23 cellular contexts compared by ENCODE assay signal in genomic region chr6:151483968-151484367, GRCh38. TPM values are rescaled to one million over a fixed set of nuclear protein-coding genes. Genes with fewer than 3 reads are reported as not detected.
DNase-seq lines count a peak whose midpoint lies in the region; ATAC-seq, FAIRE-seq and TF ChIP-seq lines count a peak whose summit lies in the region.
"Had no signal": no experiment of that assay in that cellular context is flagged by ENCODE, and none has a peak within 500 bp of the region (broad histone marks: within the 10 kb centered on the region; RNA-seq: fewer than 3 reads in every experiment).

No MANE protein-coding gene starts in this region.

- H4K5ac ChIP-seq in IMR-90 (ENCODE audit: low read depth, low read length), result no peak overlapping the region

- no peak overlapping the region for H2AK5ac ChIP-seq in IMR-90 (ENCODE audit: low read depth, low read length)

- H3K36me3 ChIP-seq in IMR-90 (ENCODE audit: control insufficient read depth, insufficient read depth, low read length), result no peaks in the 10 kb centered on the region
- H3K36me3 ChIP-seq: BE2C had no signal

- H3K27ac ChIP-seq in A549, result no peak overlapping the region
- H3K27ac ChIP-seq in IMR-90 (ENCODE audit: insufficient read depth, low read length), result no peak overlapping the region

- TF ChIP-seq POLR2A in A549 (IDR thresholded peaks at IDR 0.05; ENCODE audit: low read length) (no peak), IMR-90 (IDR thresholded peaks at IDR 0.05; ENCODE audit: low read depth, low read length) (no peak)

- no peak overlapping the region for H4K8ac ChIP-seq in IMR-90 (ENCODE audit: low read depth in 2 of 2, low read length in 2 of 2)

- no peak for TF ChIP-seq EP300 in A549 (IDR thresholded peaks at IDR 0.05)

- H2BK15ac ChIP-seq in IMR-90 (ENCODE audit: low read depth, low read length), result no peak overlapping the region

- dilution Hi-C loops in IMR-90 (cut with HindIII; ENCODE audit: low sequenced_read_pairs, unreplicated experiment), result no loop called here

- in situ Hi-C loops in IMR-90 (cut with MboI; ENCODE audit: low sequenced_read_pairs), result no loop called here

- intact Hi-C loops in IMR-90 (cut with micrococcal nuclease), result no loop called here

- no peak overlapping the region for H3K4me3 Mint-ChIP-seq in activated T-helper 17 cell treated with anti-CD3 and anti-CD28 coated beads, Interleukin-2, amount 50 U/mL, for 72 hours
- H3K4me3 Mint-ChIP-seq in immature natural killer cell, result no peak overlapping the region
- H3K4me3 Mint-ChIP-seq: H9 had no signal

- H3K14ac ChIP-seq in IMR-90 (replicated peaks; ENCODE audit: low read depth, low read length), result no peak overlapping the region

- H3K9ac ChIP-seq in IMR-90 (ENCODE audit: low read depth, low read length), result no peak overlapping the region

- no peak for ATAC-seq in A549
- no peak for ATAC-seq in IMR-90 (ENCODE audit: low read depth)
- ATAC-seq in activated T-helper 17 cell treated with anti-CD3 and anti-CD28 coated beads, Interleukin-2, amount 50 U/mL, for 72 hours (replicated peaks), result no peak
- peak; percentile 52 for ATAC-seq in left lobe of liver
- no peak for ATAC-seq in GM21529 (IDR thresholded peaks at IDR 0.05; ENCODE audit: unreplicated experiment)
- no peak for ATAC-seq in GM18498 (IDR thresholded peaks at IDR 0.05; ENCODE audit: unreplicated experiment)

- H3K4me2 ChIP-seq in A549, result no peak overlapping the region
- no peak overlapping the region for H3K4me2 ChIP-seq in IMR-90 (ENCODE audit: low read depth, low read length)

- peaks cover 17% of the 10 kb centered on the region for H3K4me1 Mint-ChIP-seq in activated T-helper 17 cell treated with anti-CD3 and anti-CD28 coated beads, Interleukin-2, amount 50 U/mL, for 72 hours
- peaks cover 16 to 19% of the 10 kb centered on the region in 2 donors for H3K4me1 Mint-ChIP-seq in immature natural killer cell

- no peaks in the 10 kb centered on the region for H3K27me3 Mint-ChIP-seq in activated T-helper 17 cell treated with anti-CD3 and anti-CD28 coated beads, Interleukin-2, amount 50 U/mL, for 72 hours
- H3K27me3 Mint-ChIP-seq in immature natural killer cell (ENCODE audit: low read depth in 3 of 3), result no peaks in the 10 kb centered on the region

- DNase-seq in A549 (ENCODE audit: low read depth in 1 of 2, low spot score in 1 of 2) (no peak), IMR-90 (no peak), left lobe of liver (ENCODE audit: low spot score) (no peak), kidney glomerular epithelial cell (lab: John Stamatoyannopoulos, UW) (no peak), immature natural killer cell (no peak)
- DNase-seq: ACHN; BE2C; C1 segment of cervical spinal cord; CD4-positive, CD25-positive, alpha-beta regulatory T cell; CD8-positive, alpha-beta memory T cell; COR-L47; DMS153; DMS79; GDM1; H9; KBM-7 had no signal

- no peak overlapping the region for H2BK5ac ChIP-seq in IMR-90 (ENCODE audit: low read depth, low read length, poor library complexity, severe bottlenecking)

- no peaks in the 10 kb centered on the region for H3K79me1 ChIP-seq in IMR-90 (ENCODE audit: low read depth in 1 of 2, low read length in 2 of 2)

- no peak overlapping the region for H2BK20ac ChIP-seq in IMR-90 (ENCODE audit: low read depth, low read length)

- H3K18ac ChIP-seq in IMR-90 (ENCODE audit: low read depth, low read length), result no peak overlapping the region

- no peaks in the 10 kb centered on the region for H3K27me3 ChIP-seq in IMR-90 (ENCODE audit: control insufficient read depth, insufficient read depth, low read length)

- CTCF ChIA-PET in A549 (lab: Yijun Ruan, JAX), result interaction anchor here (1.1 kb wide), 1 partner anchor 9 kb away, joined by 4 read pairs; no protein-coding TSS in a partner anchor
- CTCF ChIA-PET in IMR-90 (lab: Yijun Ruan, JAX), result interaction anchor here (0.7 kb wide), 1 partner anchor 9 kb away, joined by 4 read pairs; no protein-coding TSS in a partner anchor

- H3K9me3 ChIP-seq in A549 (no peaks in the 10 kb centered on the region), IMR-90 (ENCODE audit: control insufficient read depth, insufficient read depth, low read length) (no peaks in the 10 kb centered on the region)
- H3K9me3 ChIP-seq: BE2C had no signal

- no peaks in the 10 kb centered on the region for H4K20me1 ChIP-seq in IMR-90 (ENCODE audit: insufficient read depth, low read length)

- no peak overlapping the region for H2AFZ ChIP-seq in IMR-90 (replicated peaks; ENCODE audit: low read length, poor library complexity)

- H3K4me1 ChIP-seq in A549, result no peaks in the 10 kb centered on the region
- peaks cover 6% of the 10 kb centered on the region; the same call in 1 of the 2 replicates for H3K4me1 ChIP-seq in IMR-90 (ENCODE audit: control insufficient read depth, insufficient read depth, low read length)
- H3K4me1 ChIP-seq: BE2C had no signal

- no peak for TF ChIP-seq CTCF in A549 (IDR thresholded peaks at IDR 0.05)
- no peak for TF ChIP-seq CTCF in IMR-90 (conservative IDR thresholded peaks at IDR 0.05; ENCODE audit: low read depth, low read length)

- no peak overlapping the region for H3K4me3 ChIP-seq in A549
- no peak overlapping the region for H3K4me3 ChIP-seq in IMR-90 (ENCODE audit: insufficient read depth, low read depth, low read length)

- no peak overlapping the region for H3K56ac ChIP-seq in IMR-90 (ENCODE audit: extremely low read depth, insufficient read depth, low read length)

- TF ChIP-seq RAD21 in A549 (conservative IDR thresholded peaks at IDR 0.05 in 1 of 2, IDR thresholded peaks at IDR 0.05 in 1 of 2) (no peak), IMR-90 (IDR thresholded peaks at IDR 0.05; ENCODE audit: low read length) (no peak)

- H3K9me1 ChIP-seq in IMR-90 (ENCODE audit: insufficient read depth, low read length), result 0 out of 2 replicates have a peak, but pooled peaks cover 3% of the 10 kb centered on the region

- H3K27ac Mint-ChIP-seq in activated T-helper 17 cell treated with anti-CD3 and anti-CD28 coated beads, Interleukin-2, amount 50 U/mL, for 72 hours, result peak overlapping the region; percentile 27
- H3K27ac Mint-ChIP-seq in immature natural killer cell, result peak overlapping the region in 2 of 6 donors; percentile 36 to 54
- H3K27ac Mint-ChIP-seq: H9 had no signal

- H3K4ac ChIP-seq in IMR-90 (ENCODE audit: low read depth, low read length), result no peak overlapping the region

- POLR2A ChIA-PET in A549 (lab: Yijun Ruan, JAX) (interaction anchor here (0.7 kb wide), 1 partner anchor 33 kb away, joined by 4 read pairs; no protein-coding TSS in a partner anchor), IMR-90 (lab: Charles Lee; ENCODE audit: unreplicated experiment) (no interaction called here)

- H2AK9ac ChIP-seq in IMR-90 (replicated peaks; ENCODE audit: low read depth, low read length, poor library complexity), result no peak overlapping the region

- no peak overlapping the region for H4K91ac ChIP-seq in IMR-90 (ENCODE audit: insufficient read depth, low read depth, low read length)

- H2BK120ac ChIP-seq in IMR-90 (ENCODE audit: low read depth, low read length), result no peak overlapping the region

- H3K36me3 Mint-ChIP-seq in activated T-helper 17 cell treated with anti-CD3 and anti-CD28 coated beads, Interleukin-2, amount 50 U/mL, for 72 hours (ENCODE audit: low read depth), result no peaks in the 10 kb centered on the region
- H3K36me3 Mint-ChIP-seq in immature natural killer cell, result peaks cover 0 to 4% (median 0%) of the 10 kb centered on the region in 3 donors
- H3K36me3 Mint-ChIP-seq: CD4-positive, CD25-positive, alpha-beta regulatory T cell had no signal

- FAIRE-seq in A549 (lab: Jason Lieb, UNC), result no peak
- FAIRE-seq: GM12892, H1 had no signal

- H3K23ac ChIP-seq in IMR-90 (ENCODE audit: low read depth, low read length), result no peak overlapping the region; the same call in 1 of the 2 replicates

- no TSS peak for BruUV-seq in IMR-90 (replicated peaks; lab: Mats Ljungman, UMichigan)

- peaks cover 4% of the 10 kb centered on the region for H3K9me3 Mint-ChIP-seq in activated T-helper 17 cell treated with anti-CD3 and anti-CD28 coated beads, Interleukin-2, amount 50 U/mL, for 72 hours
- H3K9me3 Mint-ChIP-seq in immature natural killer cell, result no peaks in the 10 kb centered on the region
- H3K9me3 Mint-ChIP-seq: CD8-positive, alpha-beta memory T cell; H9 had no signal

TF ChIP-seq in A549, 52 proteins besides CTCF, POLR2A, EP300 and RAD21:
- TF ChIP-seq MAFK (IDR thresholded peaks at IDR 0.05; ENCODE audit: partially characterized antibody) (peak; percentile 70), GATA3 (IDR thresholded peaks at IDR 0.05; ENCODE audit: borderline replicate concordance) (no peak)
TF ChIP-seq in A549: peak in this region for 1.

TF ChIP-seq in IMR-90, 13 proteins besides CTCF, POLR2A, EP300 and RAD21:
- TF ChIP-seq MAFK (IDR thresholded peaks at IDR 0.05; ENCODE audit: low read depth, low read length) (peak; percentile 68), FOS (IDR thresholded peaks at IDR 0.05; ENCODE audit: low read depth, low read length) (no peak)

RNA-seq across cellular contexts. Expression of gene CCDC170, which starts 9.8 kb away (rescaled TPM):
- polyA plus RNA-seq in A549 (2011; rRNA removed), result 0.53 and 0.61 TPM in 2 replicates
- 0.03 and 0.04 TPM in 2 replicates for polyA plus RNA-seq in A549 (2012; cell fraction: cytosol; rRNA removed)
- polyA plus RNA-seq in A549 (2012; cell fraction: nucleus; rRNA removed), result 0.01 TPM in 1 of 2 replicates, not detected in the other
- 0.05 to 0.09 TPM (median 0.07 TPM) in 3 replicates for polyA plus RNA-seq in A549 (2017; fragmentation: RNase III; extraction: RNeasy Plus Mini Kit Qiagen cat#74134 plus additional on column Dnase treatment)
- 0.39 and 1.1 TPM in 2 replicates for polyA minus RNA-seq in A549 (2011; rRNA and poly(A)+ RNA removed)
- total RNA-seq in IMR-90 (2012; rRNA removed), result 0.28 and 0.54 TPM in 2 replicates
- 0.12 and 0.14 TPM in 2 replicates for polyA plus RNA-seq in IMR-90 (2012; rRNA removed)
- 0.03 and 0.47 TPM in 2 replicates for polyA plus RNA-seq in IMR-90 (2012; cell fraction: cytosol; rRNA removed)
- 0.01 and 0.21 TPM in 2 replicates for polyA plus RNA-seq in IMR-90 (2012; cell fraction: nucleus; rRNA removed; ENCODE audit: low replicate concordance)
- total RNA-seq in activated T-helper 17 cell treated with anti-CD3 and anti-CD28 coated beads, Interleukin-2, amount 50 U/mL, for 72 hours, result not detected
- 0.45 TPM for total RNA-seq in left lobe of liver
- polyA plus RNA-seq in immature natural killer cell, result under 1 TPM in 1 of 3 donors, not detected in 2; 0.78 TPM
- total RNA-seq: A172; CD4-positive, CD25-positive, alpha-beta regulatory T cell; CD8-positive, alpha-beta memory T cell; Daoy had no signal
- polyA plus RNA-seq: CD4-positive, CD25-positive, alpha-beta regulatory T cell; CD8-positive, alpha-beta memory T cell had no signal

RNA-seq across cellular contexts. Expression of gene RMND1, which starts 32.0 kb away (rescaled TPM):
- 11.5 and 13.1 TPM in 2 replicates for polyA plus RNA-seq in A549 (2011; rRNA removed)
- 4.3 and 5.0 TPM in 2 replicates for polyA plus RNA-seq in A549 (2012; cell fraction: cytosol; rRNA removed)
- polyA plus RNA-seq in A549 (2012; cell fraction: nucleus; rRNA removed), result 1.8 and 3.0 TPM in 2 replicates
- polyA plus RNA-seq in A549 (2017; fragmentation: RNase III; extraction: RNeasy Plus Mini Kit Qiagen cat#74134 plus additional on column Dnase treatment), result 11.7 to 12.5 TPM (median 11.7 TPM) in 3 replicates
- polyA minus RNA-seq in A549 (2011; rRNA and poly(A)+ RNA removed), result 6.4 and 7.0 TPM in 2 replicates
- total RNA-seq in IMR-90 (2012; rRNA removed), result 24.6 and 32.8 TPM in 2 replicates
- polyA plus RNA-seq in IMR-90 (2012; rRNA removed), result 10.6 and 13.1 TPM in 2 replicates
- 2.7 and 4.7 TPM in 2 replicates for polyA plus RNA-seq in IMR-90 (2012; cell fraction: cytosol; rRNA removed)
- polyA plus RNA-seq in IMR-90 (2012; cell fraction: nucleus; rRNA removed; ENCODE audit: low replicate concordance), result 1.6 and 11.1 TPM in 2 replicates
- 10 to 100 TPM; 22.2 to 23.9 TPM for total RNA-seq in activated T-helper 17 cell treated with anti-CD3 and anti-CD28 coated beads, Interleukin-2, amount 50 U/mL, for 72 hours
- 18.6 TPM for total RNA-seq in left lobe of liver
- 10 to 100 TPM in 1 of 3 donors, 1 to 10 TPM in 2; 6.4 to 13.3 (median 7.5) TPM for polyA plus RNA-seq in immature natural killer cell
